Comparison of ENCODE assay signal across 24 cellular contexts in genomic region chr6:143054329-143054728, GRCh38. TPM values are rescaled to one million over a fixed set of nuclear protein-coding genes. Genes with fewer than 3 reads are reported as not detected.
DNase-seq lines count a peak whose midpoint lies in the region; ATAC-seq, FAIRE-seq and TF ChIP-seq lines count a peak whose summit lies in the region.
"Had no signal": no experiment of that assay in that cellular context is flagged by ENCODE, and none has a peak within 500 bp of the region (broad histone marks: within the 10 kb centered on the region; RNA-seq: fewer than 3 reads in every experiment).

No MANE protein-coding gene starts in this region.

- H3K36me3 ChIP-seq in HepG2 (replicated peaks in 1 of 2; ENCODE audit: control insufficient read depth in 1 of 2, insufficient read depth in 2 of 2, low read length in 2 of 2), result peaks cover 1 to 10% of the 10 kb centered on the region in 2 experiments; a peak in 2 of 5 replicates
- H3K36me3 ChIP-seq in right lobe of liver, result no peaks in the 10 kb centered on the region
- peaks cover 2% of the 10 kb centered on the region for H3K36me3 ChIP-seq in bronchial epithelial cell (ENCODE audit: control insufficient read depth, insufficient read depth, low read length)
- H3K36me3 ChIP-seq in transverse colon, result no peaks in the 10 kb centered on the region
- H3K36me3 ChIP-seq: BLaER1 treated with 17β-estradiol and CSF1 and Interleukin-3, amounts not matched to agents 10 nM and 100 nM had no signal

- H3K4me1 ChIP-seq in HepG2 (ENCODE audit: insufficient read depth, low read length) (peaks cover 11% of the 10 kb centered on the region), right lobe of liver (no peaks in the 10 kb centered on the region), transverse colon (peaks cover 0 to under 1% (median 0%) of the 10 kb centered on the region in 4 donors)

- no peak for FAIRE-seq in HepG2 (lab: Jason Lieb, UNC)
- no peak for FAIRE-seq in bronchial epithelial cell (lab: Jason Lieb, UNC)
- FAIRE-seq: A549, GM12878, GM12892 had no signal

- 94% methylated on average over 2 of the region's 2 CpGs for WGBS in HepG2 (ENCODE audit: low lambda C conversion rate)
- 76% methylated on average over 2 of the region's 2 CpGs for whole genome bisulfite sequencing in right lobe of liver (ENCODE audit: insufficient coverage, low coverage, low lambda C conversion rate, missing lambda C conversion rate)
- 95 to 100% methylated on average over 1 to 2 of the region's 2 CpGs for WGBS in transverse colon (ENCODE audit: low coverage in 1 of 2), 2 donors

- H3K79me2 ChIP-seq in HepG2 (ENCODE audit: insufficient read depth, low read length), result peaks cover 7% of the 10 kb centered on the region

- no peak overlapping the region for H3K4me3 ChIP-seq in HepG2 (replicated peaks in 1 of 3; ENCODE audit: insufficient read depth in 1 of 3, low read depth in 2 of 3, low read length in 3 of 3)
- H3K4me3 ChIP-seq in right lobe of liver, result no peak overlapping the region
- no peak overlapping the region for H3K4me3 ChIP-seq in bronchial epithelial cell (ENCODE audit: low read depth, low read length)
- H3K4me3 ChIP-seq in transverse colon, result no peak overlapping the region
- H3K4me3 ChIP-seq: A549; BLaER1 treated with 17β-estradiol and CSF1 and Interleukin-3, amounts not matched to agents 10 nM and 100 nM; GM12878 had no signal

- DNase-seq in HepG2 (ENCODE audit: low spot score), result no peak
- no peak for DNase-seq in right lobe of liver
- peak; percentile 18 for DNase-seq in bronchial epithelial cell (ENCODE audit: low read depth)
- DNase-seq in transverse colon, result no peak
- DNase-seq in globus pallidus (ENCODE audit: low spot score), result no peak
- DNase-seq: AML-193; CD4-positive, alpha-beta memory T cell; CD8-positive, alpha-beta memory T cell; COR-L47; DMS 273 treated with DMSO at 0.1 percent for 48 hours; DMS153; DMS53; DMS79; DND-41; EL; GDM1 had no signal

- H3K4me1 Mint-ChIP-seq in stimulated activated memory B cell treated with anti-CD40 and anti-IgM and Interleukin-4, amounts not matched to agents 10 μg/mL and 1 μg/mL and 100 μg/mL, for 72 hours, result peaks cover 7% of the 10 kb centered on the region

- no peak overlapping the region for H3K4me3 Mint-ChIP-seq in stimulated activated memory B cell treated with anti-CD40 and anti-IgM and Interleukin-4, amounts not matched to agents 10 μg/mL and 1 μg/mL and 100 μg/mL, for 72 hours
- H3K4me3 Mint-ChIP-seq: B cell; CD4-positive, alpha-beta memory T cell; CD8-positive, alpha-beta memory T cell had no signal

- CTCF ChIA-PET in HepG2 (lab: Yijun Ruan, JAX; ENCODE audit: low intra/inter-chr PET ratio, low total read pairs), result no interaction called here

- TF ChIP-seq POLR2A in HepG2 (IDR thresholded peaks at IDR 0.05; ENCODE audit: insufficient read depth in 1 of 2, low read depth in 2 of 2, low read length in 2 of 2) (no peak), right lobe of liver (IDR thresholded peaks at IDR 0.05) (no peak), transverse colon (IDR thresholded peaks at IDR 0.05) (no peak)

- POLR2A ChIA-PET in HepG2 (lab: Yijun Ruan, JAX), result no interaction called here

- H3K9ac ChIP-seq in HepG2 (ENCODE audit: insufficient read depth, low read depth, low read length), result no peak overlapping the region
- H3K9ac ChIP-seq: BLaER1 treated with 17β-estradiol and CSF1 and Interleukin-3, amounts not matched to agents 10 nM and 100 nM had no signal

- H4K20me1 ChIP-seq in HepG2 (ENCODE audit: insufficient read depth, low read length), result no peaks in the 10 kb centered on the region
- H4K20me1 ChIP-seq: BLaER1 treated with 17β-estradiol and CSF1 and Interleukin-3, amounts not matched to agents 10 nM and 100 nM had no signal

- intact Hi-C loops in HepG2 (cut with micrococcal nuclease; ENCODE audit: unreplicated experiment), result no loop called here
- intact Hi-C loops in right lobe of liver (cut with DNase I), result no loop called here
- intact Hi-C loops in transverse colon (cut with DNase I; ENCODE audit: low total_unique reads), result no loop called here

- H3K9me3 ChIP-seq in HepG2 (ENCODE audit: low read length) (no peaks in the 10 kb centered on the region), right lobe of liver (no peaks in the 10 kb centered on the region), transverse colon (no peaks in the 10 kb centered on the region)
- H3K9me3 ChIP-seq: A549 had no signal

- no peak for TF ChIP-seq CTCF in HepG2 (CRISPR knock-in tag; IDR thresholded peaks at IDR 0.05)
- TF ChIP-seq CTCF in right lobe of liver (IDR thresholded peaks at IDR 0.05), result no peak
- no peak for TF ChIP-seq CTCF in bronchial epithelial cell (IDR thresholded peaks at IDR 0.05; ENCODE audit: insufficient read depth, low read length, severe bottlenecking)
- TF ChIP-seq CTCF in transverse colon (IDR thresholded peaks at IDR 0.05), result no peak

- peak overlapping the region; percentile 16 for H3K27ac Mint-ChIP-seq in stimulated activated memory B cell treated with anti-CD40 and anti-IgM and Interleukin-4, amounts not matched to agents 10 μg/mL and 1 μg/mL and 100 μg/mL, for 72 hours
- H3K27ac Mint-ChIP-seq: B cell; CD8-positive, alpha-beta memory T cell had no signal

- no peak overlapping the region for H2AFZ ChIP-seq in HepG2 (ENCODE audit: low read length)

- H3K27me3 ChIP-seq in HepG2 (ENCODE audit: control insufficient read depth in 1 of 2, insufficient read depth in 2 of 2, low read length in 2 of 2), result no peaks in the 10 kb centered on the region
- H3K27me3 ChIP-seq in right lobe of liver, result no peaks in the 10 kb centered on the region
- H3K27me3 ChIP-seq in bronchial epithelial cell (ENCODE audit: control insufficient read depth, insufficient read depth, low read length), result no peaks in the 10 kb centered on the region
- H3K27me3 ChIP-seq in transverse colon, result no peaks in the 10 kb centered on the region
- H3K27me3 ChIP-seq: BLaER1 treated with 17β-estradiol and CSF1 and Interleukin-3, amounts not matched to agents 10 nM and 100 nM had no signal

- TF ChIP-seq EP300 in HepG2 (IDR thresholded peaks at IDR 0.05; ENCODE audit: low read depth in 2 of 2, low read length in 2 of 2) (no peak), HepG2 (CRISPR knock-in tag; IDR thresholded peaks at IDR 0.05; ENCODE audit: borderline replicate concordance) (no peak), transverse colon (IDR thresholded peaks at IDR 0.05; ENCODE audit: low read depth) (no peak)

- H3K36me3 Mint-ChIP-seq in stimulated activated memory B cell treated with anti-CD40 and anti-IgM and Interleukin-4, amounts not matched to agents 10 μg/mL and 1 μg/mL and 100 μg/mL, for 72 hours, result no peaks in the 10 kb centered on the region
- H3K36me3 Mint-ChIP-seq: CD4-positive, alpha-beta memory T cell had no signal

- no TSS peak for BruUV-seq in HepG2 (replicated peaks; lab: Mats Ljungman, UMichigan)

- H3K27me3 Mint-ChIP-seq in stimulated activated memory B cell treated with anti-CD40 and anti-IgM and Interleukin-4, amounts not matched to agents 10 μg/mL and 1 μg/mL and 100 μg/mL, for 72 hours, result no peaks in the 10 kb centered on the region
- H3K27me3 Mint-ChIP-seq: CD4-positive, alpha-beta memory T cell; CD8-positive, alpha-beta memory T cell had no signal

- H3K27ac ChIP-seq in HepG2 (ENCODE audit: extremely low read length, insufficient read depth, low read length) (no peak overlapping the region), right lobe of liver (no peak overlapping the region), transverse colon (no peak overlapping the region)
- H3K27ac ChIP-seq: 22Rv1; A549; BLaER1 treated with 17β-estradiol and CSF1 and Interleukin-3, amounts not matched to agents 10 nM and 100 nM; C4-2B had no signal

- H3K9me3 Mint-ChIP-seq in stimulated activated memory B cell treated with anti-CD40 and anti-IgM and Interleukin-4, amounts not matched to agents 10 μg/mL and 1 μg/mL and 100 μg/mL, for 72 hours, result no peaks in the 10 kb centered on the region
- H3K9me3 Mint-ChIP-seq: CD4-positive, alpha-beta memory T cell; CD8-positive, alpha-beta memory T cell had no signal

- ATAC-seq in HepG2, result no peak
- no peak for ATAC-seq in right lobe of liver
- no peak for ATAC-seq in stimulated activated memory B cell treated with anti-CD40 and anti-IgM and Interleukin-4, amounts not matched to agents 10 μg/mL and 1 μg/mL and 100 μg/mL, for 72 hours
- ATAC-seq: A549, GM12878 had no signal

- no peak for TF ChIP-seq RAD21 in HepG2 (CRISPR knock-in tag; IDR thresholded peaks at IDR 0.05)

- in situ Hi-C loops in HepG2 (cut with HindIII; ENCODE audit: extremely low pct_ligation_motif_present, low pct_unique_long_range_greater_than_20kb), result loop anchor here (10.0 kb wide), 1 partner anchor 360 kb away; no protein-coding TSS in a partner anchor
- in situ Hi-C loops in transverse colon (cut with MboI; ENCODE audit: low pct_ligation_motif_present in 1 of 4, low pct_unique_long_range_greater_than_20kb in 1 of 4, low sequenced_read_pairs in 3 of 4), result no loop called here

- no peak overlapping the region for H3K4me2 ChIP-seq in HepG2 (ENCODE audit: low read depth, low read length)
- H3K4me2 ChIP-seq: A549; BLaER1 treated with 17β-estradiol and CSF1 and Interleukin-3, amounts not matched to agents 10 nM and 100 nM had no signal

RNA-seq across cellular contexts. Expression of gene AIG1, which starts 6.4 kb away (rescaled TPM):
- total RNA-seq in HepG2 (2016; rRNA removed; fragmentation: Illumina TruSeq; extraction: Trizol) (92.2 and 115 TPM in 2 replicates), right lobe of liver (100 to 1,000 TPM in 5 of 6 experiments, 10 to 100 TPM in 1; 81.4 to 151 (median 111) TPM), bronchial epithelial cell (60.6 and 63.5 TPM in 2 replicates), transverse colon (10 to 100 TPM; 16.5 to 38.2 (median 21.6) TPM)
- total RNA-seq in HepG2 (2016; cell fraction: cytosol; rRNA removed; fragmentation: Illumina TruSeq; extraction: Trizol; ENCODE audit: low read depth), result 69.0 and 78.3 TPM in 2 replicates
- total RNA-seq in HepG2 (2016; cell fraction: insoluble cytoplasmic fraction; rRNA removed; fragmentation: Illumina TruSeq; extraction: Trizol), result 86.4 and 118 TPM in 2 replicates
- total RNA-seq in HepG2 (2016; cell fraction: membrane; rRNA removed; fragmentation: Illumina TruSeq; extraction: Trizol), result 94.9 and 96.7 TPM in 2 replicates
- 108 and 110 TPM in 2 replicates for total RNA-seq in HepG2 (2016; cell fraction: nucleus; rRNA removed; fragmentation: Illumina TruSeq; extraction: Trizol)
- 180 and 197 TPM in 2 replicates for polyA plus RNA-seq in HepG2 (2011; rRNA removed)
- 168 and 200 TPM in 2 replicates for polyA plus RNA-seq in HepG2 (2011; cell fraction: cytosol; rRNA removed)
- 65.3 and 74.7 TPM in 2 replicates for polyA plus RNA-seq in HepG2 (2011; cell fraction: nucleus; rRNA removed)
- 127 and 143 TPM in 2 replicates for polyA plus RNA-seq in HepG2 (2012)
- 95.4 and 123 TPM in 2 replicates for polyA plus RNA-seq in HepG2 (2016; cell fraction: cytosol; fragmentation: Illumina TruSeq; extraction: Trizol; ENCODE audit: low read depth)
- 91.2 and 101 TPM in 2 replicates for polyA plus RNA-seq in HepG2 (2016; cell fraction: insoluble cytoplasmic fraction; fragmentation: Illumina TruSeq; extraction: Trizol; ENCODE audit: low read depth)
- polyA plus RNA-seq in HepG2 (2016; cell fraction: membrane; fragmentation: Illumina TruSeq; extraction: Trizol; ENCODE audit: low read depth), result 103 and 106 TPM in 2 replicates
- polyA plus RNA-seq in HepG2 (2016; cell fraction: nucleus; fragmentation: Illumina TruSeq; extraction: Trizol; ENCODE audit: insufficient read depth, low read depth), result 141 and 147 TPM in 2 replicates
- polyA minus RNA-seq in HepG2 (2011; rRNA and poly(A)+ RNA removed; ENCODE audit: low replicate concordance), result 20.3 and 109 TPM in 2 replicates
- polyA minus RNA-seq in HepG2 (2011; cell fraction: cytosol; rRNA and poly(A)+ RNA removed), result 67.3 and 76.3 TPM in 2 replicates
- polyA minus RNA-seq in HepG2 (2011; cell fraction: nucleus; rRNA and poly(A)+ RNA removed), result 156 and 160 TPM in 2 replicates
